In the genomic region with DNA sequence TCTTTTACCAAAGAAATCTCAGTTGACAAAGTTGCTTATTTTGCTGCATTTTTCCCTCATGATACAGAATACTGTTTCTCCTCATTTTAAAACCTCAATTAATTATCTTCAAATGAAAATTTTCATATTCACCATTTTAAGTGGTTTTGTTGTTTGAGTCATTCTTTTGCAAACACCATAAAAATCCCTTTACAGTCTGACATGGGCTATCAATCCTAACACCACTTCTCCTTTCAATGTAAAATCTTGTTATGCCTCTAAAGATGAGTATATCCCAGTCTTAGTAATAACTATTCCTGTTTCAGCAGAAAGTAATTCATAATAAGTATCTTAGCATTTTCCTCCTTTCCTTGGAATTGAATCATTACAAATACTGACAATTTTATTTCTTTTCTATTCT, we compare ENCODE assay signal across 1 cellular context.
TF ChIP-seq lines count a peak whose summit lies in the region.

No MANE protein-coding gene starts in this region.

TF ChIP-seq in WTC11, 78 proteins besides CTCF, POLR2A, EP300 and RAD21:
- TF ChIP-seq, protein P1, sequence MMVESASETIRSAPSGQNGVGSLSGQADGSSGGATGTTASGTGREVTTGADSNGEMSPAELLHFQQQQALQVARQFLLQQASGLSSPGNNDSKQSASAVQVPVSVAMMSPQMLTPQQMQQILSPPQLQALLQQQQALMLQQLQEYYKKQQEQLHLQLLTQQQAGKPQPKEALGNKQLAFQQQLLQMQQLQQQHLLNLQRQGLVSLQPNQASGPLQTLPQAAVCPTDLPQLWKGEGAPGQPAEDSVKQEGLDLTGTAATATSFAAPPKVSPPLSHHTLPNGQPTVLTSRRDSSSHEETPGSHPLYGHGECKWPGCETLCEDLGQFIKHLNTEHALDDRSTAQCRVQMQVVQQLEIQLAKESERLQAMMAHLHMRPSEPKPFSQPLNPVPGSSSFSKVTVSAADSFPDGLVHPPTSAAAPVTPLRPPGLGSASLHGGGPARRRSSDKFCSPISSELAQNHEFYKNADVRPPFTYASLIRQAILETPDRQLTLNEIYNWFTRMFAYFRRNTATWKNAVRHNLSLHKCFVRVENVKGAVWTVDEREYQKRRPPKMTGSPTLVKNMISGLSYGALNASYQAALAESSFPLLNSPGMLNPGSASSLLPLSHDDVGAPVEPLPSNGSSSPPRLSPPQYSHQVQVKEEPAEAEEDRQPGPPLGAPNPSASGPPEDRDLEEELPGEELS (CRISPR knock-in tag; IDR thresholded peaks at IDR 0.05): no peak
